ENCODE assay signal across 21 cellular contexts in the genomic region with DNA sequence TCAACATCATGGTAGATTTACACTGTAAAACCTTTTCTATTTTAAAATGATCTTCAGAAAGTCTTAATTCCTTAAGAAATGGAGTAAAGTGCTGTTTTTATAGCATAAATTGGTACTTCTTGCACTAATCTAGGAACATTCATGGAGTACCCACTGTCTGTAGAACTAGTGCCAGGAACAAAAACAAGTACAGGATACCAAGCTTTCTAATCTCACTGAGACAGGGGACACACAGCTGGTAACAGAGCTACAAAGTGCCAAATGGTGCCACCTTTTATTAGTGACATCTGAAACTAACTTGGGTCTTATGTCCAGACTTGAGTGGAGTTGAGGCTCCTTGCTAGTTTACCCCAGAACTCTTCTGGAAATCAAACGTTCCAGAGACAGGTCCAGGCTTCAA. TPM values are rescaled to one million over a fixed set of nuclear protein-coding genes. Genes with fewer than 3 reads are reported as not detected.
DNase-seq lines count a peak whose midpoint lies in the region; ATAC-seq, FAIRE-seq and TF ChIP-seq lines count a peak whose summit lies in the region.
"Had no signal": no experiment of that assay in that cellular context is flagged by ENCODE, and none has a peak within 500 bp of the region (broad histone marks: within the 10 kb centered on the region; RNA-seq: fewer than 3 reads in every experiment).

No MANE protein-coding gene starts in this region.

- H4K20me1 ChIP-seq in endothelial cell of umbilical vein (replicated peaks; ENCODE audit: control insufficient read depth, extremely low read depth, insufficient read depth, low read length), result no peaks in the 10 kb centered on the region

- no peak for TF ChIP-seq CTCF in endothelial cell of umbilical vein (IDR thresholded peaks at IDR 0.05; ENCODE audit: extremely low read depth in 1 of 2, insufficient read depth in 1 of 2, low read depth in 1 of 2, low read length in 2 of 2)

- DNase-seq in left ventricle myocardium superior (no peak), left cardiac atrium (no peak), endothelial cell of umbilical vein (ENCODE audit: low read depth, low spot score) (peak; percentile 6), HEK293T (ENCODE audit: extremely low spot score) (no peak)
- DNase-seq in activated naive CD8-positive, alpha-beta T cell treated with anti-CD3 and anti-CD28 coated beads, Interleukin-2, amount 50 U/mL, for 24 hours, result no peak
- DNase-seq: AML-193; Caco-2; Calu3; CD4-positive, alpha-beta T cell; CD8-positive, alpha-beta T cell; DMS79 treated with DMSO at 0.1 percent for 48 hours; GF-D8 had no signal

- H3K36me3 ChIP-seq in endothelial cell of umbilical vein (ENCODE audit: control insufficient read depth in 2 of 2, extremely low read depth in 1 of 2, insufficient read depth in 2 of 2, low read length in 2 of 2), result no peaks in the 10 kb centered on the region

- H3K79me2 ChIP-seq in endothelial cell of umbilical vein (ENCODE audit: control insufficient read depth, insufficient read depth, low read length), result no peaks in the 10 kb centered on the region

- no peaks in the 10 kb centered on the region for H3K9me1 ChIP-seq in endothelial cell of umbilical vein (replicated peaks; ENCODE audit: control insufficient read depth, extremely low read depth, insufficient read depth, low read length)

- no peak for TF ChIP-seq POLR2A in endothelial cell of umbilical vein (IDR thresholded peaks at IDR 0.05; ENCODE audit: low read depth, low read length)

- no peak overlapping the region for H3K4me3 Mint-ChIP-seq in activated naive CD8-positive, alpha-beta T cell treated with anti-CD3 and anti-CD28 coated beads, Interleukin-2, amount 50 U/mL, for 24 hours
- H3K4me3 Mint-ChIP-seq: B cell; CD4-positive, alpha-beta T cell; CD8-positive, alpha-beta T cell had no signal

- H3K4me2 ChIP-seq in endothelial cell of umbilical vein (ENCODE audit: insufficient read depth, low read length), result no peak overlapping the region
- H3K4me2 ChIP-seq: A549; BLaER1 treated with 17β-estradiol and CSF1 and Interleukin-3, amounts not matched to agents 10 nM and 100 nM had no signal

- H3K36me3 Mint-ChIP-seq in activated naive CD8-positive, alpha-beta T cell treated with anti-CD3 and anti-CD28 coated beads, Interleukin-2, amount 50 U/mL, for 24 hours (ENCODE audit: low read depth), result peaks cover 3% of the 10 kb centered on the region

- no peaks in the 10 kb centered on the region for H3K27me3 Mint-ChIP-seq in activated naive CD8-positive, alpha-beta T cell treated with anti-CD3 and anti-CD28 coated beads, Interleukin-2, amount 50 U/mL, for 24 hours
- H3K27me3 Mint-ChIP-seq: B cell; CD4-positive, alpha-beta T cell had no signal

- H3K27ac ChIP-seq in endothelial cell of umbilical vein (ENCODE audit: insufficient read depth, low read depth, low read length), result no peak overlapping the region
- H3K27ac ChIP-seq: 22Rv1; A549; BLaER1 treated with 17β-estradiol and CSF1 and Interleukin-3, amounts not matched to agents 10 nM and 100 nM; C4-2B had no signal

- intact Hi-C loops in left ventricle myocardium superior (cut with micrococcal nuclease) (no loop called here), left cardiac atrium (cut with DNase I) (no loop called here), endothelial cell of umbilical vein (cut with micrococcal nuclease) (no loop called here)

- no peak overlapping the region for H3K4me3 ChIP-seq in endothelial cell of umbilical vein (replicated peaks in 1 of 3; ENCODE audit: insufficient read depth in 1 of 3, low read depth in 1 of 3, low read length in 3 of 3)
- H3K4me3 ChIP-seq: A549; BLaER1 treated with 17β-estradiol and CSF1 and Interleukin-3, amounts not matched to agents 10 nM and 100 nM had no signal

- peak; percentile 51 for ATAC-seq in left ventricle myocardium superior
- no peak for ATAC-seq in left cardiac atrium
- no peak for ATAC-seq in activated naive CD8-positive, alpha-beta T cell treated with anti-CD3 and anti-CD28 coated beads, Interleukin-2, amount 50 U/mL, for 24 hours
- ATAC-seq: A549; CD8-positive, alpha-beta T cell had no signal

- H3K9ac ChIP-seq in endothelial cell of umbilical vein (replicated peaks; ENCODE audit: extremely low read depth, insufficient read depth, low read length), result no peak overlapping the region
- H3K9ac ChIP-seq: BLaER1 treated with 17β-estradiol and CSF1 and Interleukin-3, amounts not matched to agents 10 nM and 100 nM had no signal

- H3K27me3 ChIP-seq in endothelial cell of umbilical vein (ENCODE audit: control insufficient read depth in 2 of 2, insufficient read depth in 2 of 2, low read length in 2 of 2), result no peaks in the 10 kb centered on the region
- H3K27me3 ChIP-seq: BLaER1 treated with 17β-estradiol and CSF1 and Interleukin-3, amounts not matched to agents 10 nM and 100 nM had no signal

- no peaks in the 10 kb centered on the region for H3K4me1 ChIP-seq in endothelial cell of umbilical vein (ENCODE audit: control insufficient read depth, extremely low read depth, insufficient read depth, low read length)
- H3K4me1 ChIP-seq: A549, Caco-2 had no signal

- FAIRE-seq in endothelial cell of umbilical vein (lab: Jason Lieb, UNC), result no peak
- FAIRE-seq: A549, D721Med, G401.6, GM12891, GM19239 had no signal

- no peaks in the 10 kb centered on the region for H3K9me3 Mint-ChIP-seq in activated naive CD8-positive, alpha-beta T cell treated with anti-CD3 and anti-CD28 coated beads, Interleukin-2, amount 50 U/mL, for 24 hours
- H3K9me3 Mint-ChIP-seq: CD4-positive, alpha-beta T cell; CD8-positive, alpha-beta T cell had no signal

- no peaks in the 10 kb centered on the region for H3K9me3 ChIP-seq in endothelial cell of umbilical vein (replicated peaks; ENCODE audit: control insufficient read depth, insufficient read depth, low read length)
- H3K9me3 ChIP-seq: A549, Caco-2 had no signal

- no TSS peak for BruUV-seq in endothelial cell of umbilical vein (replicated peaks; lab: Mats Ljungman, UMichigan)

- no peak overlapping the region for H2AFZ ChIP-seq in endothelial cell of umbilical vein (ENCODE audit: low read depth, low read length)

- POLR2A ChIA-PET in endothelial cell of umbilical vein (lab: Charles Lee), result no interaction called here
- POLR2A ChIA-PET in HEK293T (lab: Yijun Ruan, JAX), result no interaction called here

- no peak overlapping the region for H3K27ac Mint-ChIP-seq in activated naive CD8-positive, alpha-beta T cell treated with anti-CD3 and anti-CD28 coated beads, Interleukin-2, amount 50 U/mL, for 24 hours
- H3K27ac Mint-ChIP-seq: B cell; CD4-positive, alpha-beta T cell; CD8-positive, alpha-beta T cell had no signal

- CTCF ChIA-PET in endothelial cell of umbilical vein (lab: Charles Lee), result no interaction called here
- CTCF ChIA-PET in HEK293T (lab: Yijun Ruan, JAX), result interaction anchor here (0.9 kb wide), 1 partner anchor 9 kb away, joined by 3 read pairs; no protein-coding TSS in a partner anchor

- no peaks in the 10 kb centered on the region for H3K4me1 Mint-ChIP-seq in activated naive CD8-positive, alpha-beta T cell treated with anti-CD3 and anti-CD28 coated beads, Interleukin-2, amount 50 U/mL, for 24 hours
- H3K4me1 Mint-ChIP-seq: B cell had no signal

- dilution Hi-C loops in endothelial cell of umbilical vein (cut with MboI; ENCODE audit: extremely low pct_ligation_motif_present, low sequenced_read_pairs), result no loop called here

TF ChIP-seq in endothelial cell of umbilical vein, 7 proteins besides CTCF, POLR2A, EP300 and RAD21:
- TF ChIP-seq POLR2AphosphoS5 (IDR thresholded peaks at IDR 0.05; ENCODE audit: insufficient read depth, low read depth, low read length), result no peak
- TF ChIP-seq, protein P1, sequence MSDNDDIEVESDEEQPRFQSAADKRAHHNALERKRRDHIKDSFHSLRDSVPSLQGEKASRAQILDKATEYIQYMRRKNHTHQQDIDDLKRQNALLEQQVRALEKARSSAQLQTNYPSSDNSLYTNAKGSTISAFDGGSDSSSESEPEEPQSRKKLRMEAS (IDR thresholded peaks at IDR 0.05; ENCODE audit: insufficient read depth, insufficient read length), result no peak

TF ChIP-seq in HEK293T, 16 proteins besides CTCF, POLR2A, EP300 and RAD21:
- no peak for TF ChIP-seq HDGF (IDR thresholded peaks at IDR 0.05; ENCODE audit: borderline replicate concordance)
- TF ChIP-seq NFRKB (IDR thresholded peaks at IDR 0.05), result no peak

RNA-seq across cellular contexts. Expression of a gene that starts 57.9 kb away (rescaled TPM):
- total RNA-seq in left ventricle myocardium superior (46.8 TPM), left cardiac atrium (10 to 100 TPM; 45.6 to 67.2 TPM), endothelial cell of umbilical vein (43.0 and 44.0 TPM in 2 replicates)
- polyA plus RNA-seq in endothelial cell of umbilical vein, result 43.1 and 45.2 TPM in 2 replicates
- polyA plus RNA-seq in endothelial cell of umbilical vein (2011; cell fraction: cytosol; rRNA removed), result 47.2 and 49.3 TPM in 2 replicates
- 40.6 and 41.0 TPM in 2 replicates for polyA plus RNA-seq in endothelial cell of umbilical vein (2011; cell fraction: nucleus; rRNA removed)
- 35.8 and 40.5 TPM in 2 replicates for polyA plus RNA-seq in endothelial cell of umbilical vein (2012)
- polyA minus RNA-seq in endothelial cell of umbilical vein, result 29.3 and 35.4 TPM in 2 replicates
- polyA minus RNA-seq in endothelial cell of umbilical vein (2011; cell fraction: cytosol; rRNA and poly(A)+ RNA removed), result 11.5 TPM
- 30.5 and 41.8 TPM in 2 replicates for polyA minus RNA-seq in endothelial cell of umbilical vein (2011; cell fraction: nucleus; rRNA and poly(A)+ RNA removed)
